In the genomic region with DNA sequence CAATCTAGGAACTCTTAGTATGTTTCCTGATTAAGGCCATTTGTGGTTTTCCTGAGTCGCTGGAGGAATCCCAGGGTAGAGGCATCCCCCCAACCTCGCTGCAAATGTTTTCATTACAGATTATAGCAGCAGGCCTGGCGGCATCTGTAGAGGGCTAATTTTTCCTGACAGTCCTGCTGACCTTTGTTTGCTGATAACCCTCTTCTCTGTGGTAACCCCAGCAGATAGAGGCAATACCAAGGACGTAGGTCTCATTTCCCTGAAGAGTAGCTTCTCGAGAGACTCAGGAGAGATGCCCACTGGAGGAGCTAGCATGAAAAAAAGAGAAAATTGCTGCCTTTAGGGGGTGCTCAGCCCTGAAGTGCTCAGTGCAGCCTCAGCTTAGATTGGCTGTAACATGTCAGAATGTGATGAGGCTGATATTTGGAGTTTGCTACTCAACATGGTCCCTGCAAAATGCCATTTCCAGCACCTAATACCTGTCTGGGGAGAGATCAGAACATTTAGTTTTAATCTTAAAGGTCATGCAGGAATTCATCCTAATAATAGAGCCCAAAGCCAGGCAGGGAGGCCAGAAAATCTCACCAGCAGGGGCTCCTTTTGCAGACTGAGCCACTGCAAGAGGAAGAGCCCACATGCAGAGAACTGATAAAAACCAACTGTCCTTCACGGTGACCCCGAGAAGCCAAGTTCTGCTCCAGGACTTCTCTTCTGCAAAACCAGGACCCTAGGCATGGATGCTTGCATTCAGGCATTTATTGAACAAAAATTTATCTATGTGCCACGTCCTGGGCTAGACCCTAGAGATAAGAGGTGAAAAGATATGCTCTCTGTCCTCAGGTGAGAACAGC, we compare ENCODE assay signal across 2 cellular contexts.
A peak's percentile ranks its signal among the peaks of the same experiment; 100 is the strongest.
TF ChIP-seq lines count a peak whose summit lies in the region.

No MANE protein-coding gene starts in this region.

TF ChIP-seq in HCT116, 20 proteins besides CTCF, POLR2A, EP300 and RAD21:
- no peak for TF ChIP-seq ZFX (IDR thresholded peaks at IDR 0.05)
- TF ChIP-seq CBX3 (IDR thresholded peaks at IDR 0.05; ENCODE audit: low read depth): no peak
- no peak for TF ChIP-seq EGR1 (IDR thresholded peaks at IDR 0.05; ENCODE audit: low read depth)
- TF ChIP-seq, protein P1, sequence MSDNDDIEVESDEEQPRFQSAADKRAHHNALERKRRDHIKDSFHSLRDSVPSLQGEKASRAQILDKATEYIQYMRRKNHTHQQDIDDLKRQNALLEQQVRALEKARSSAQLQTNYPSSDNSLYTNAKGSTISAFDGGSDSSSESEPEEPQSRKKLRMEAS (IDR thresholded peaks at IDR 0.05): no peak
- TF ChIP-seq SP1 (IDR thresholded peaks at IDR 0.05; ENCODE audit: low read depth): no peak
- TF ChIP-seq YY1 (IDR thresholded peaks at IDR 0.05; ENCODE audit: extremely low read depth, insufficient replicate concordance, low read depth, low read length): no peak
- TF ChIP-seq FOSL1 (IDR thresholded peaks at IDR 0.05; ENCODE audit: low read depth): no peak
TF ChIP-seq in HCT116: peak in this region for 0.

TF ChIP-seq in H1, 55 proteins besides CTCF, POLR2A, EP300 and RAD21:
- 0 out of 2 replicates have a peak, but pooled peaks have one; percentile 14 for TF ChIP-seq KDM1A (IDR thresholded peaks at IDR 0.05; ENCODE audit: borderline replicate concordance, low read length)
- no peak for TF ChIP-seq SP2 (IDR thresholded peaks at IDR 0.05; ENCODE audit: low read length)
